ENCODE assay signal across 8 cellular contexts in the genomic region with DNA sequence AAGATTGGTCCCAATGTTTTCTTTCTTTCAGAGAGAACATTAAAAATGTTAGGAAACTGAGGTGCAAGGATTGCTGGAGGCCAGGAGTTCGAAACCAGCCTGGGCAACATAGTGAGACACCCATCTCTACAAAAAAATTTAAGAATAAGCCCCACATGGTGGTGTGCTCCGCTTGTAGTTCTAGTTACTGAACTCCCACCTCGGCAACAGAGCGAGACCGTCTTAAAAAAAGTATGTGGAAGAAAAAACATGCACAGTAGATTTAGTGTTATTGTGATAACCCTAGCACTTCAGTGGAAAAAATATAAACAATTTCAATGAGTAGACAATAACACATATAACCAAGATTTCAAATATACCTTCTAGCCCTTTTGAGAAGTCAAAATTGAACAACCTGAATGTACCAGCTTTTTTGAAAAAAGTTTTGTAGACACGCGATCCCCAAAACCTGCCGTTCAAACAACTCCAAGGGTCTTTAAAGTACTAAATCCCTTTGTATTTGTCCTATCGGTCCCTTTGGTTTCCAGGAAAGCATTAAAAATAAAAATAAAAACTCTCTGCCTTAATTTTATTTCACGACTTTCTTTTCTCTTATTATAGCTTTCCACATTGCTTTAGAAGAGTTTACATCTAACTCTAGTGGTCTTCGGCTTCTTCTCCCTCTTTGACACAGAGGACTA. TPM values are rescaled to one million over a fixed set of nuclear protein-coding genes. Genes with fewer than 3 reads are reported as not detected.
DNase-seq lines count a peak whose midpoint lies in the region; ATAC-seq, FAIRE-seq and TF ChIP-seq lines count a peak whose summit lies in the region.

No MANE protein-coding gene starts in this region.

- intact Hi-C loops in endothelial cell of umbilical vein (cut with micrococcal nuclease): loop anchor here (1.0 to 2.0 kb wide), 6 partner anchors 44 to 513 kb away; no protein-coding TSS in a partner anchor

- TF ChIP-seq POLR2A in Peyer's patch (IDR thresholded peaks at IDR 0.05) (no peak), endothelial cell of umbilical vein (IDR thresholded peaks at IDR 0.05; ENCODE audit: low read depth, low read length) (peak; percentile 44)

- no peaks in the 10 kb centered on the region for H3K36me3 ChIP-seq in Peyer's patch
- H3K36me3 ChIP-seq in endothelial cell of umbilical vein (ENCODE audit: control insufficient read depth in 2 of 2, extremely low read depth in 1 of 2, insufficient read depth in 2 of 2, low read length in 2 of 2): no peaks in the 10 kb centered on the region
- no peaks in the 10 kb centered on the region for H3K36me3 ChIP-seq in osteoblast (ENCODE audit: insufficient read depth, low read length)

- H3K4me1 ChIP-seq in Peyer's patch (peaks cover 0 to 21% (median 2%) of the 10 kb centered on the region in 4 donors), endothelial cell of umbilical vein (ENCODE audit: control insufficient read depth, extremely low read depth, insufficient read depth, low read length) (peaks cover 14% of the 10 kb centered on the region), osteoblast (ENCODE audit: insufficient read depth, low read length) (peaks cover 4% of the 10 kb centered on the region)

- CTCF ChIA-PET in endothelial cell of umbilical vein (lab: Charles Lee): interaction anchor here (0.7 to 4.7 kb wide), 25 partner anchors 10 to 514 kb away, joined by 3 to 41 read pairs (median 4); a partner anchor contains a TSS

- H3K27me3 ChIP-seq in Peyer's patch: no peaks in the 10 kb centered on the region
- H3K27me3 ChIP-seq in endothelial cell of umbilical vein (ENCODE audit: control insufficient read depth in 2 of 2, insufficient read depth in 2 of 2, low read length in 2 of 2): no peaks in the 10 kb centered on the region
- no peaks in the 10 kb centered on the region for H3K27me3 ChIP-seq in osteoblast (ENCODE audit: insufficient read depth, low read length)

- H3K27ac ChIP-seq in Peyer's patch (peak overlapping the region; percentile 70 to 94 (median 91)), endothelial cell of umbilical vein (ENCODE audit: insufficient read depth, low read depth, low read length) (peak overlapping the region; percentile 76), osteoblast (ENCODE audit: low read depth, low read length) (peak overlapping the region; percentile 87)

- peak overlapping the region; percentile 46 for H2AFZ ChIP-seq in endothelial cell of umbilical vein (ENCODE audit: low read depth, low read length)
- peak overlapping the region; percentile 100 for H2AFZ ChIP-seq in osteoblast (ENCODE audit: low read length)

- ATAC-seq in HG02623 (IDR thresholded peaks at IDR 0.05; ENCODE audit: unreplicated experiment) (no peak), HG03469 (IDR thresholded peaks at IDR 0.05; ENCODE audit: unreplicated experiment) (no peak)

- TF ChIP-seq CTCF in Peyer's patch (IDR thresholded peaks at IDR 0.05) (no peak), endothelial cell of umbilical vein (IDR thresholded peaks at IDR 0.05; ENCODE audit: extremely low read depth in 1 of 2, insufficient read depth in 1 of 2, low read depth in 1 of 2, low read length in 2 of 2) (no peak), osteoblast (IDR thresholded peaks at IDR 0.05; ENCODE audit: extremely low read depth, low read depth, low read length) (no peak)

- no peak for FAIRE-seq in endothelial cell of umbilical vein (lab: Jason Lieb, UNC)

- H3K9ac ChIP-seq in endothelial cell of umbilical vein (replicated peaks; ENCODE audit: extremely low read depth, insufficient read depth, low read length): peak overlapping the region; percentile 98

- POLR2A ChIA-PET in endothelial cell of umbilical vein (lab: Charles Lee): interaction anchor here (1.0 kb wide), 3 partner anchors 19 to 59 kb away, joined by 3 to 7 read pairs (median 3); no protein-coding TSS in a partner anchor

- DNase-seq in GF-D8 (lab: John Stamatoyannopoulos, UW): peak; percentile 18
- DNase-seq in Peyer's patch: no peak
- DNase-seq in endothelial cell of umbilical vein (ENCODE audit: low read depth, low spot score): peak; percentile 55
- no peak for DNase-seq in osteoblast (ENCODE audit: insufficient read length, low spot score, missing footprints)
- no peak for DNase-seq in stimulated activated naive CD4-positive, alpha-beta T cell (lab: John Stamatoyannopoulos, UW)
- no peak for DNase-seq in cerebellar nuclear complex (lab: John Stamatoyannopoulos, UW)

- H3K9me1 ChIP-seq in endothelial cell of umbilical vein (replicated peaks; ENCODE audit: control insufficient read depth, extremely low read depth, insufficient read depth, low read length): no peaks in the 10 kb centered on the region

- H4K20me1 ChIP-seq in endothelial cell of umbilical vein (replicated peaks; ENCODE audit: control insufficient read depth, extremely low read depth, insufficient read depth, low read length) (peaks cover 3% of the 10 kb centered on the region), osteoblast (ENCODE audit: insufficient read depth, low read length) (peaks cover 8% of the 10 kb centered on the region)

- H3K4me3 ChIP-seq in Peyer's patch: peak overlapping the region; percentile 63 to 82 (median 76)
- H3K4me3 ChIP-seq in endothelial cell of umbilical vein (replicated peaks in 1 of 3; ENCODE audit: insufficient read depth in 1 of 3, low read depth in 1 of 3, low read length in 3 of 3): peak overlapping the region; percentile 53 to 88 (median 86)
- H3K4me3 ChIP-seq in osteoblast (ENCODE audit: insufficient read depth, low read length): peak overlapping the region; percentile 90

- TSS peak; percentile 71 for BruUV-seq in endothelial cell of umbilical vein (replicated peaks; lab: Mats Ljungman, UMichigan)

- H3K9me3 ChIP-seq in Peyer's patch (no peaks in the 10 kb centered on the region), endothelial cell of umbilical vein (replicated peaks; ENCODE audit: control insufficient read depth, insufficient read depth, low read length) (no peaks in the 10 kb centered on the region), osteoblast (ENCODE audit: low read depth, low read length) (no peaks in the 10 kb centered on the region)

- H3K79me2 ChIP-seq in endothelial cell of umbilical vein (ENCODE audit: control insufficient read depth, insufficient read depth, low read length): peaks cover 38% of the 10 kb centered on the region
- H3K79me2 ChIP-seq in osteoblast (ENCODE audit: insufficient read depth, low read length): peaks cover 37% of the 10 kb centered on the region

- dilution Hi-C loops in endothelial cell of umbilical vein (cut with MboI; ENCODE audit: extremely low pct_ligation_motif_present, low sequenced_read_pairs): no loop called here

- H3K4me2 ChIP-seq in endothelial cell of umbilical vein (ENCODE audit: insufficient read depth, low read length) (peak overlapping the region; percentile 78), osteoblast (ENCODE audit: insufficient read depth, low read length) (peak overlapping the region; percentile 99)

TF ChIP-seq in endothelial cell of umbilical vein, 7 proteins besides CTCF, POLR2A, EP300 and RAD21:
- no peak for TF ChIP-seq POLR2AphosphoS5 (IDR thresholded peaks at IDR 0.05; ENCODE audit: insufficient read depth, low read depth, low read length)
- TF ChIP-seq MYC (IDR thresholded peaks at IDR 0.05; ENCODE audit: low read depth, low read length): no peak
- no peak for TF ChIP-seq EZH2 (IDR thresholded peaks at IDR 0.05; ENCODE audit: borderline replicate concordance, low read depth, low read length, severe bottlenecking)
- no peak for TF ChIP-seq JUN (IDR thresholded peaks at IDR 0.05; ENCODE audit: borderline replicate concordance, insufficient read depth, insufficient read length, low read depth)
- TF ChIP-seq, protein P1, sequence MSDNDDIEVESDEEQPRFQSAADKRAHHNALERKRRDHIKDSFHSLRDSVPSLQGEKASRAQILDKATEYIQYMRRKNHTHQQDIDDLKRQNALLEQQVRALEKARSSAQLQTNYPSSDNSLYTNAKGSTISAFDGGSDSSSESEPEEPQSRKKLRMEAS (IDR thresholded peaks at IDR 0.05; ENCODE audit: insufficient read depth, insufficient read length): no peak
- no peak for TF ChIP-seq GATA2 (IDR thresholded peaks at IDR 0.05; ENCODE audit: insufficient read depth, insufficient read length, low read depth, low read length)
- TF ChIP-seq FOS (IDR thresholded peaks at IDR 0.05; ENCODE audit: borderline replicate concordance, insufficient read depth, low read length): no peak

RNA-seq across cellular contexts. Expression of a gene that starts 1.0 kb away (rescaled TPM):
- 10 to 100 TPM; 28.9 to 93.3 (median 57.5) TPM for total RNA-seq in Peyer's patch
- 67.6 and 70.1 TPM in 2 replicates for total RNA-seq in endothelial cell of umbilical vein
- 18.7 and 21.3 TPM in 2 replicates for polyA plus RNA-seq in endothelial cell of umbilical vein
- polyA plus RNA-seq in endothelial cell of umbilical vein (2011; cell fraction: cytosol; rRNA removed): 22.5 and 24.0 TPM in 2 replicates
- 27.7 and 28.1 TPM in 2 replicates for polyA plus RNA-seq in endothelial cell of umbilical vein (2011; cell fraction: nucleus; rRNA removed)
- 53.7 and 65.5 TPM in 2 replicates for polyA plus RNA-seq in endothelial cell of umbilical vein (2012)
- 60.4 and 63.6 TPM in 2 replicates for polyA minus RNA-seq in endothelial cell of umbilical vein
- 16.9 TPM for polyA minus RNA-seq in endothelial cell of umbilical vein (2011; cell fraction: cytosol; rRNA and poly(A)+ RNA removed)
- 60.5 and 81.8 TPM in 2 replicates for polyA minus RNA-seq in endothelial cell of umbilical vein (2011; cell fraction: nucleus; rRNA and poly(A)+ RNA removed)
- total RNA-seq in osteoblast: 49.9 and 53.3 TPM in 2 replicates

Comparison
In these comparisons a context has a peak if more than half of its experiments do, and no peak if none do; other contexts are left out.
1. DNase-seq: peak in GF-D8 (single experiment) and endothelial cell of umbilical vein (single experiment); none in Peyer's patch (0 of 3), osteoblast (single experiment), stimulated activated naive CD4-positive, alpha-beta T cell (0 of 6) and cerebellar nuclear complex (0 of 2).
2. Peak in every context shown above with its lines, with median percentiles within 50 percentile points of each other: H3K27ac ChIP-seq and H3K4me3 ChIP-seq.